8 cellular contexts compared by ENCODE assay signal in the genomic region with DNA sequence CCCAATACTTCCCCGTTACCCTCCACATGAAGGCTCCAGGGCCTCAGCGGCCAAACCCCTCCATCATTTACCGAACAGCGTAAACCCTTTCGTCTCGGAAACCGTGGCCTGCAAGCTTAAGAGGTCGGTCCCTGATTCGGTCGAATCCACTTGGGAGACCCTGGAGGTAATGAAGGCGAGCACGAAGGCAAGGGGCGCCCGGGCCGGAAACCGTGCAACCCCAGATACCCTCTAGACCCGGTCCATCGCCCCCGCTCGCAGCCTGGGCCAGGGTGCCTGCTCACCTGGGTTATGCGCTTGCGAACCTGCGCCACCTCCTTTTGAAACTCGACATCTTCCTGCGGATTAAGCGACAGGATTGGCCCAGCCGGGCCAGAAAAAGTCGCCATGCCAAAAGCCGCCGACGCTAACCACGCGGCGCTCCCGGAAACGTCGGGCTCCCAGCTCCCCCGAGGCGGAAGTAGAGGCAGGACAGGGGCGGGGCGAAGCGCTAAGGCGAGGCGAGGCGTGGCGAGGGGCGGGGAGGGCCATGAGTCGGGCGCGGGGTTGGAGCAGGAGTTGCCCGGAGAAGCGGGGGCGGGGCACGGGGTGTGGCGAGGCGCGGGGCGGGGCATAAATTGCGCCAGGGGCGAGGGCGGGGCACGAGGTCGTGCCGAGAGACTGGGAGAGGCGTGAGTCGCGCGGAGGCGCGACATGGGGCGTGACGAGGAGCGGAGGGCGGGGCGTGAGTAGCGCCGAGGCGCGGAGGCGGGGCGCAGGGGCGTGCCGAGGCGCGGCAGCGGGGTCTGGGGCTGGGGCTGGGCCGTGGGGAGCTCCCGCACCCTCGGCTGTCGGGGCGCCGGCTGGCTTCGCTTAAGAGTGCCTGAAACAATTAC. TPM values are rescaled to one million over a fixed set of nuclear protein-coding genes. Genes with fewer than 3 reads are reported as not detected.
A peak's percentile ranks its signal among the peaks of the same experiment; 100 is the strongest.
DNase-seq lines count a peak whose midpoint lies in the region; ATAC-seq and TF ChIP-seq lines count a peak whose summit lies in the region.

A gene (minus strand): TSS at position 414 of the 875 bp plus-strand sequence. CDS start 25 bp downstream, at position 389.

- peaks cover 40% of the 10 kb centered on the region for H3K79me2 ChIP-seq in SU-DHL-6 (ENCODE audit: insufficient read depth, low read length)

- H3K4me2 ChIP-seq in SU-DHL-6 (ENCODE audit: low read depth, low read length, poor library complexity, severe bottlenecking): peak within 1 kb of the TSS; percentile 88

- no peak for TF ChIP-seq CTCF in GM12875 (IDR thresholded peaks at IDR 0.05; ENCODE audit: borderline replicate concordance, insufficient read depth, low read depth, low read length)
- TF ChIP-seq CTCF in SU-DHL-6 (IDR thresholded peaks at IDR 0.05; ENCODE audit: insufficient read depth, low read length, poor library complexity, severe bottlenecking): no peak
- TF ChIP-seq CTCF in osteocyte (IDR thresholded peaks at IDR 0.05): no peak
- TF ChIP-seq CTCF in thoracic aorta (IDR thresholded peaks at IDR 0.05): peak; percentile 16

- POLR2A ChIA-PET in activated naive CD8-positive, alpha-beta T cell treated with anti-CD3 and anti-CD28 coated beads, Interleukin-2, amount 10 ng/mL, durations not matched to agents 7 days and 5 days (lab: Charles Lee): interaction anchor here (0.6 to 5.3 kb wide), 11 partner anchors 11 to 206 kb away, joined by 3 to 57 read pairs (median 5); a partner anchor contains a TSS

- peak within 1 kb of the TSS; percentile 93 for H3K4me3 Mint-ChIP-seq in activated naive CD8-positive, alpha-beta T cell treated with anti-CD3 and anti-CD28 coated beads, Interleukin-2, amount 10 ng/mL, durations not matched to agents 7 days and 5 days
- peak within 1 kb of the TSS; percentile 95 for H3K4me3 Mint-ChIP-seq in osteocyte (ENCODE audit: unreplicated experiment)

- H3K9me3 ChIP-seq in SU-DHL-6 (ENCODE audit: insufficient read depth, low read length): no peaks in the 10 kb centered on the region
- H3K9me3 ChIP-seq in thoracic aorta: no peaks in the 10 kb centered on the region

- H3K9me3 Mint-ChIP-seq in activated naive CD8-positive, alpha-beta T cell treated with anti-CD3 and anti-CD28 coated beads, Interleukin-2, amount 10 ng/mL, durations not matched to agents 7 days and 5 days: no peaks in the 10 kb centered on the region
- no peaks in the 10 kb centered on the region for H3K9me3 Mint-ChIP-seq in osteocyte (ENCODE audit: unreplicated experiment)

- DNase-seq in NCI-H1417 (lab: John Stamatoyannopoulos, UW) (peak; percentile 93 to 98 (median 95)), head of caudate nucleus (peak; percentile 96 to 100 (median 100)), osteocyte (ENCODE audit: extremely low spot score, unreplicated experiment) (peak; percentile 100), thoracic aorta (ENCODE audit: low spot score) (peak; percentile 96)
- peak; percentile 100 for DNase-seq in activated naive CD8-positive, alpha-beta T cell treated with anti-CD3 and anti-CD28 coated beads, Interleukin-2, amount 10 ng/mL, durations not matched to agents 7 days and 5 days

- H3K27me3 ChIP-seq in SU-DHL-6 (ENCODE audit: low read length) (no peaks in the 10 kb centered on the region), thoracic aorta (replicated peaks; ENCODE audit: insufficient read depth) (no peaks in the 10 kb centered on the region)

- peaks cover 7 to 18% of the 10 kb centered on the region in 2 donors for H3K4me1 ChIP-seq in thoracic aorta (ENCODE audit: control insufficient read depth in 1 of 2, low read depth in 2 of 2)

- H3K36me3 Mint-ChIP-seq in activated naive CD8-positive, alpha-beta T cell treated with anti-CD3 and anti-CD28 coated beads, Interleukin-2, amount 10 ng/mL, durations not matched to agents 7 days and 5 days: peaks cover 11% of the 10 kb centered on the region
- H3K36me3 Mint-ChIP-seq in osteocyte (ENCODE audit: unreplicated experiment): peaks cover 9% of the 10 kb centered on the region

- peaks cover 3% of the 10 kb centered on the region for H3K27me3 Mint-ChIP-seq in activated naive CD8-positive, alpha-beta T cell treated with anti-CD3 and anti-CD28 coated beads, Interleukin-2, amount 10 ng/mL, durations not matched to agents 7 days and 5 days
- H3K27me3 Mint-ChIP-seq in osteocyte (ENCODE audit: unreplicated experiment): no peaks in the 10 kb centered on the region

- no peaks in the 10 kb centered on the region for H3K9me2 ChIP-seq in SU-DHL-6 (replicated peaks; ENCODE audit: insufficient read depth, low read length)

- peak within 1 kb of the TSS; percentile 97 for H3K27ac Mint-ChIP-seq in activated naive CD8-positive, alpha-beta T cell treated with anti-CD3 and anti-CD28 coated beads, Interleukin-2, amount 10 ng/mL, durations not matched to agents 7 days and 5 days
- peak within 1 kb of the TSS; percentile 89 for H3K27ac Mint-ChIP-seq in osteocyte (ENCODE audit: unreplicated experiment)

- H2AFZ ChIP-seq in SU-DHL-6 (ENCODE audit: low read depth, low read length, severe bottlenecking): peak within 1 kb of the TSS; percentile 80

- ATAC-seq in HG02763 (IDR thresholded peaks at IDR 0.05; ENCODE audit: unreplicated experiment) (peak; percentile 92), thoracic aorta (ENCODE audit: insufficient number of reproducible peaks, low FRiP score, low read depth) (peak; percentile 84)
- ATAC-seq in activated naive CD8-positive, alpha-beta T cell treated with anti-CD3 and anti-CD28 coated beads, Interleukin-2, amount 10 ng/mL, durations not matched to agents 7 days and 5 days (ENCODE audit: low read depth): peak; percentile 86

- H3F3A ChIP-seq in SU-DHL-6 (ENCODE audit: insufficient read depth): 0 out of 2 replicates have a peak, but pooled peaks cover 11% of the 10 kb centered on the region

- H3K4me1 Mint-ChIP-seq in activated naive CD8-positive, alpha-beta T cell treated with anti-CD3 and anti-CD28 coated beads, Interleukin-2, amount 10 ng/mL, durations not matched to agents 7 days and 5 days: peaks cover 33% of the 10 kb centered on the region
- H3K4me1 Mint-ChIP-seq in osteocyte (ENCODE audit: unreplicated experiment): peaks cover 12% of the 10 kb centered on the region

- peak within 1 kb of the TSS; percentile 96 for H3K9ac ChIP-seq in SU-DHL-6 (ENCODE audit: low read length)

- H3K36me3 ChIP-seq in SU-DHL-6 (ENCODE audit: low read length) (peaks cover 25% of the 10 kb centered on the region), thoracic aorta (no peaks in the 10 kb centered on the region)

- intact Hi-C loops in head of caudate nucleus (cut with DNase I): loop anchor here (10.0 kb wide), 1 partner anchor 202 kb away; a partner anchor contains a TSS

- peak within 1 kb of the TSS; percentile 73 for H3K27ac ChIP-seq in SU-DHL-6 (ENCODE audit: low read depth, low read length)
- H3K27ac ChIP-seq in thoracic aorta: peak within 1 kb of the TSS; percentile 81 to 84

- H4K20me1 ChIP-seq in SU-DHL-6 (ENCODE audit: low read depth, low read length): peaks cover 12% of the 10 kb centered on the region; the same call in 1 of the 2 replicates

- H3K4me3 ChIP-seq in GM12875 (ENCODE audit: low read depth, low read length) (peak within 1 kb of the TSS; percentile 98), SU-DHL-6 (ENCODE audit: insufficient read depth, low read length, poor library complexity, severe bottlenecking) (peak within 1 kb of the TSS; percentile 96), thoracic aorta (peak within 1 kb of the TSS; percentile 100)

RNA-seq across cellular contexts. Expression of the gene that starts here (rescaled TPM):
- total RNA-seq in activated naive CD8-positive, alpha-beta T cell treated with anti-CD3 and anti-CD28 coated beads, Interleukin-2, amount 10 ng/mL, durations not matched to agents 7 days and 5 days: 10 to 100 TPM; 62.4 to 73.2 TPM
- total RNA-seq in osteocyte (39.9 and 41.0 TPM in 2 replicates), thoracic aorta (10 to 100 TPM; 34.9 to 83.2 TPM)

Comparison
In these comparisons a context has a peak if more than half of its experiments do, and no peak if none do; other contexts are left out.
1. Peak in every context shown above with its lines: DNase-seq, ATAC-seq, H3K4me3 ChIP-seq and H3K27ac ChIP-seq.